8 cellular contexts compared by ENCODE assay signal in the genomic region with DNA sequence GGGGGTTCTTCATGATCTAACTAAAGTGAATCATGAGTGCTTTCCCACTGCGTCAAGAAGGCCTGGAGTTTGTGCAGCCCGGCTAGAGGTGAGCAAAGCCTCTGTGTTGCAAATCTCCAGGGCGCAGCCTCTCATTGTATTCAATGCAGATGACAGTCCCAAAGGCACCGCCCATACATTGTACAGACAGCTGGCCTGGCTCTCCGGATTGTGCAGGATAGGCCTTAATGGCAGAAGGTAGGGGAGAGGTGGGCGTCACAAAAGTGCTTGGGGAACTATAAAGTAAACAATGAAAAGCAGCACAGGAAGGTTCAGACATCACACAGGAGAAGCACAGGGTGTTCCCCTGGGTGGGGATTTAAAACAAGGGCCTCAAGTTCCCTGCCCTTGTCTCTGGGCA. TPM values are rescaled to one million over a fixed set of nuclear protein-coding genes. Genes with fewer than 3 reads are reported as not detected.
A peak's percentile ranks its signal among the peaks of the same experiment; 100 is the strongest.
DNase-seq lines count a peak whose midpoint lies in the region; ATAC-seq and TF ChIP-seq lines count a peak whose summit lies in the region.

No MANE protein-coding gene starts in this region.

- no peak for TF ChIP-seq RAD21 in liver (IDR thresholded peaks at IDR 0.05)

- no peak for DNase-seq in T-helper 1 cell
- no peak for DNase-seq in activated T-helper 2 cell treated with anti-CD3 and anti-CD28 coated beads, Interferon-gamma antibody, Interleukin-2, Interleukin-4, amounts not matched to agents 10 μg/mL and 5 μg/mL and 100 μg/mL, durations not matched to agents 14 hours and 24 hours and 36 hours (ENCODE audit: low spot score)
- no peak for DNase-seq in NCI-H345 treated with DMSO at 0.1 percent for 48 hours (lab: John Stamatoyannopoulos, UW; ENCODE audit: unreplicated experiment)
- DNase-seq in EL = no peak

- H3K36me3 ChIP-seq in liver (ENCODE audit: control insufficient read depth in 4 of 4, insufficient read depth in 3 of 4, low read depth in 1 of 4, low read length in 3 of 4) (no peaks in the 10 kb centered on the region), subcutaneous abdominal adipose tissue (ENCODE audit: control insufficient read depth in 5 of 5, insufficient read depth in 5 of 5, low read length in 5 of 5) (peaks cover 0 to 3% (median 2%) of the 10 kb centered on the region in 5 donors)

- ATAC-seq in GM21576 (IDR thresholded peaks at IDR 0.05; ENCODE audit: unreplicated experiment) = no peak

- H3K9me3 Mint-ChIP-seq in T-helper 1 cell treated with Interleukin-12 subunit alpha and Interleukin-12 subunit beta and Interleukin-4 antibody, amounts not matched to agents 30 μg/mL and 1 μg/mL, for 36 hours = peaks cover 8% of the 10 kb centered on the region
- H3K9me3 Mint-ChIP-seq in activated T-helper 2 cell treated with anti-CD3 and anti-CD28 coated beads, Interferon-gamma antibody, Interleukin-2, Interleukin-4, amounts not matched to agents 10 μg/mL and 5 μg/mL and 100 μg/mL, durations not matched to agents 14 hours and 24 hours and 36 hours = peaks cover 9% of the 10 kb centered on the region

- H3K27ac Mint-ChIP-seq in T-helper 1 cell treated with Interleukin-12 subunit alpha and Interleukin-12 subunit beta and Interleukin-4 antibody, amounts not matched to agents 30 μg/mL and 1 μg/mL, for 36 hours = peak overlapping the region; percentile 96
- H3K27ac Mint-ChIP-seq in activated T-helper 2 cell treated with anti-CD3 and anti-CD28 coated beads, Interferon-gamma antibody, Interleukin-2, Interleukin-4, amounts not matched to agents 10 μg/mL and 5 μg/mL and 100 μg/mL, durations not matched to agents 14 hours and 24 hours and 36 hours = peak overlapping the region; percentile 97

- no peak overlapping the region for H3K9ac ChIP-seq in liver (ENCODE audit: low read depth in 1 of 2, low read length in 2 of 2)
- peak overlapping the region; percentile 68 to 97 (median 91) for H3K9ac ChIP-seq in subcutaneous abdominal adipose tissue (ENCODE audit: low read length in 5 of 5)

- H3K9me3 ChIP-seq in liver (ENCODE audit: control insufficient read depth in 4 of 4, low read length in 3 of 4) (no peaks in the 10 kb centered on the region), subcutaneous abdominal adipose tissue (ENCODE audit: control insufficient read depth in 5 of 5, low read length in 5 of 5) (no peaks in the 10 kb centered on the region)

- peak overlapping the region; percentile 96 for H3K4me3 Mint-ChIP-seq in T-helper 1 cell treated with Interleukin-12 subunit alpha and Interleukin-12 subunit beta and Interleukin-4 antibody, amounts not matched to agents 30 μg/mL and 1 μg/mL, for 36 hours
- H3K4me3 Mint-ChIP-seq in activated T-helper 2 cell treated with anti-CD3 and anti-CD28 coated beads, Interferon-gamma antibody, Interleukin-2, Interleukin-4, amounts not matched to agents 10 μg/mL and 5 μg/mL and 100 μg/mL, durations not matched to agents 14 hours and 24 hours and 36 hours (ENCODE audit: low read depth) = peak overlapping the region; percentile 95

- no peak for TF ChIP-seq CTCF in liver (IDR thresholded peaks at IDR 0.05; ENCODE audit: low read depth, low read length, missing input control)

- H3K27me3 Mint-ChIP-seq in T-helper 1 cell treated with Interleukin-12 subunit alpha and Interleukin-12 subunit beta and Interleukin-4 antibody, amounts not matched to agents 30 μg/mL and 1 μg/mL, for 36 hours (ENCODE audit: low read depth) = no peaks in the 10 kb centered on the region
- no peaks in the 10 kb centered on the region for H3K27me3 Mint-ChIP-seq in activated T-helper 2 cell treated with anti-CD3 and anti-CD28 coated beads, Interferon-gamma antibody, Interleukin-2, Interleukin-4, amounts not matched to agents 10 μg/mL and 5 μg/mL and 100 μg/mL, durations not matched to agents 14 hours and 24 hours and 36 hours (ENCODE audit: low read depth)

- WGBS in liver = 77% methylated on average over 6 of the region's 6 CpGs

- peaks cover 6 to 22% (median 10%) of the 10 kb centered on the region in 4 donors for H3K4me1 ChIP-seq in liver (ENCODE audit: control insufficient read depth in 4 of 4, insufficient read depth in 4 of 4, low read length in 3 of 4)
- H3K4me1 ChIP-seq in subcutaneous abdominal adipose tissue (ENCODE audit: control insufficient read depth in 5 of 5, insufficient read depth in 5 of 5, low read length in 5 of 5) = peaks cover 21 to 54% (median 47%) of the 10 kb centered on the region in 5 donors

- intact Hi-C loops in activated T-helper 2 cell treated with anti-CD3 and anti-CD28 coated beads, Interferon-gamma antibody, Interleukin-2, Interleukin-4, amounts not matched to agents 10 μg/mL and 5 μg/mL and 100 μg/mL, durations not matched to agents 14 hours and 24 hours and 36 hours (cut with micrococcal nuclease) = loop anchor here (5.0 kb wide), 2 partner anchors 47 to 427 kb away; no protein-coding TSS in a partner anchor

- no peaks in the 10 kb centered on the region for H3K27me3 ChIP-seq in liver (ENCODE audit: control insufficient read depth in 4 of 4, insufficient read depth in 4 of 4, low read length in 3 of 4)
- H3K27me3 ChIP-seq in subcutaneous abdominal adipose tissue (ENCODE audit: control insufficient read depth in 5 of 5, insufficient read depth in 4 of 5, low read length in 5 of 5) = no peaks in the 10 kb centered on the region

- H3K4me1 Mint-ChIP-seq in T-helper 1 cell treated with Interleukin-12 subunit alpha and Interleukin-12 subunit beta and Interleukin-4 antibody, amounts not matched to agents 30 μg/mL and 1 μg/mL, for 36 hours (ENCODE audit: low read depth) = peaks cover 31% of the 10 kb centered on the region
- H3K4me1 Mint-ChIP-seq in activated T-helper 2 cell treated with anti-CD3 and anti-CD28 coated beads, Interferon-gamma antibody, Interleukin-2, Interleukin-4, amounts not matched to agents 10 μg/mL and 5 μg/mL and 100 μg/mL, durations not matched to agents 14 hours and 24 hours and 36 hours (ENCODE audit: low read depth) = peaks cover 34% of the 10 kb centered on the region

- peak overlapping the region; percentile 69 to 84 for H3K27ac ChIP-seq in liver (ENCODE audit: low read depth in 1 of 2, low read length in 2 of 2)
- H3K27ac ChIP-seq in subcutaneous abdominal adipose tissue (ENCODE audit: low read depth, low read length) = peak overlapping the region; percentile 99

- H3K4me3 ChIP-seq in liver (ENCODE audit: low read depth in 1 of 3, low read length in 3 of 3) (no peak overlapping the region), subcutaneous abdominal adipose tissue (ENCODE audit: low read depth in 1 of 5, low read length in 5 of 5) (peak overlapping the region; percentile 13 to 88 (median 74))

- peaks cover 19% of the 10 kb centered on the region for H3K36me3 Mint-ChIP-seq in T-helper 1 cell treated with Interleukin-12 subunit alpha and Interleukin-12 subunit beta and Interleukin-4 antibody, amounts not matched to agents 30 μg/mL and 1 μg/mL, for 36 hours (ENCODE audit: low read depth)
- H3K36me3 Mint-ChIP-seq in activated T-helper 2 cell treated with anti-CD3 and anti-CD28 coated beads, Interferon-gamma antibody, Interleukin-2, Interleukin-4, amounts not matched to agents 10 μg/mL and 5 μg/mL and 100 μg/mL, durations not matched to agents 14 hours and 24 hours and 36 hours (ENCODE audit: low read depth) = peaks cover 26% of the 10 kb centered on the region

TF ChIP-seq in liver, 16 proteins besides CTCF, POLR2A, EP300 and RAD21 (continues in another document):
- no peak for TF ChIP-seq NR2F2 (IDR thresholded peaks at IDR 0.05)
- TF ChIP-seq FOXA1 (IDR thresholded peaks at IDR 0.05) = no peak
- no peak for TF ChIP-seq GABPA (IDR thresholded peaks at IDR 0.05 in 1 of 2, conservative IDR thresholded peaks at IDR 0.05 in 1 of 2)
- no peak for TF ChIP-seq ZBTB33 (IDR thresholded peaks at IDR 0.05)
- TF ChIP-seq HNF4A (conservative IDR thresholded peaks at IDR 0.05) = no peak
- TF ChIP-seq HNF4G (IDR thresholded peaks at IDR 0.05) = no peak
- no peak for TF ChIP-seq FOXA2 (IDR thresholded peaks at IDR 0.05)
- no peak for TF ChIP-seq TAF1 (conservative IDR thresholded peaks at IDR 0.05)
- TF ChIP-seq JUND (IDR thresholded peaks at IDR 0.05) = no peak

RNA-seq across cellular contexts. Expression of gene GYPC, which starts 0.9 kb away (rescaled TPM):
- total RNA-seq in activated T-helper 2 cell treated with anti-CD3 and anti-CD28 coated beads, Interferon-gamma antibody, Interleukin-2, Interleukin-4, amounts not matched to agents 10 μg/mL and 5 μg/mL and 100 μg/mL, durations not matched to agents 14 hours and 24 hours and 36 hours = 119 and 128 TPM in 2 replicates
- 100 to 1,000 TPM in 1 of 2 donors, 1 to 10 TPM in 1; 8.7 to 419 TPM for total RNA-seq in liver
- 10 to 100 TPM in 1 of 2 donors, 1 to 10 TPM in 1; 9.3 to 15.2 TPM for polyA plus RNA-seq in liver

Comparison
In these comparisons a context has a peak if more than half of its experiments do, and no peak if none do; other contexts are left out.
1. H3K4me3 ChIP-seq: peak in subcutaneous abdominal adipose tissue (5 of 5); none in liver (0 of 3).
2. H3K9ac ChIP-seq: peak in subcutaneous abdominal adipose tissue (5 of 5); none in liver (0 of 2).